Comparison of ENCODE assay signal across 25 cellular contexts in genomic region chr5:118533166-118533565, GRCh38.
"Had no signal": no experiment of that assay in that cellular context is flagged by ENCODE, and none has a peak within 500 bp of the region (broad histone marks: within the 10 kb centered on the region; RNA-seq: fewer than 3 reads in every experiment).

No MANE protein-coding gene starts in this region.

- H3K27me3 ChIP-seq: ascending aorta, Peyer's patch had no signal

- ATAC-seq: activated naive CD4-positive, alpha-beta T cell treated with anti-CD3 and anti-CD28 coated beads, Interleukin-2, amount 50 U/mL, for 72 hours; activated naive CD8-positive, alpha-beta T cell treated with anti-CD3 and anti-CD28 coated beads, Interleukin-2, amount 50 U/mL, for 24 hours; activated T-cell treated with anti-CD3 and anti-CD28 coated beads, Interleukin-2, amount 50 U/mL, for 4 hours; WTC11 had no signal

- H3K9me3 Mint-ChIP-seq: activated CD4-positive, alpha-beta memory T cell treated with anti-CD3 and anti-CD28 coated beads for 36 hours; activated CD4-positive, alpha-beta T cell treated with anti-CD3 and anti-CD28 coated beads, Interleukin-2, amount 10 ng/mL, durations not matched to agents 7 days and 5 days; T-helper 1 cell treated with Interleukin-12 subunit alpha and Interleukin-12 subunit beta and Interleukin-4 antibody, amounts not matched to agents 30 μg/mL and 1 μg/mL, for 36 hours had no signal

- H3K9me3 ChIP-seq: ascending aorta, Peyer's patch had no signal

- H3K36me3 ChIP-seq: ascending aorta, Peyer's patch had no signal

- H3K4me3 Mint-ChIP-seq: activated CD4-positive, alpha-beta memory T cell treated with anti-CD3 and anti-CD28 coated beads for 36 hours; activated CD4-positive, alpha-beta T cell treated with anti-CD3 and anti-CD28 coated beads, Interleukin-2, amount 10 ng/mL, durations not matched to agents 7 days and 5 days; activated naive CD8-positive, alpha-beta T cell treated with anti-CD3 and anti-CD28 coated beads, Interleukin-2, amount 50 U/mL, for 24 hours; activated T-cell treated with anti-CD3 and anti-CD28 coated beads, Interleukin-2, amount 50 U/mL, for 4 hours; T-helper 1 cell treated with Interleukin-12 subunit alpha and Interleukin-12 subunit beta and Interleukin-4 antibody, amounts not matched to agents 30 μg/mL and 1 μg/mL, for 36 hours; WTC11 had no signal

- DNase-seq: activated CD4-positive, alpha-beta memory T cell treated with anti-CD3 and anti-CD28 coated beads for 36 hours; activated CD4-positive, alpha-beta T cell treated with anti-CD3 and anti-CD28 coated beads, Interleukin-2, amount 10 ng/mL, durations not matched to agents 7 days and 5 days; activated CD4-positive, CD25-positive, alpha-beta regulatory T cell treated with anti-CD3 and anti-CD28 coated beads, Interleukin-2, amount 50 U/mL, for 72 hours; activated CD8-positive, alpha-beta memory T cell treated with anti-CD3 and anti-CD28 coated beads for 24 hours; activated effector memory CD4-positive, alpha-beta T cell treated with anti-CD3 and anti-CD28 coated beads, Interleukin-2, amount 50 U/mL, for 16 hours; activated naive CD4-positive, alpha-beta T cell treated with Interleukin-2 at 50 U/mL for 16 hours; activated naive CD8-positive, alpha-beta T cell treated with anti-CD3 and anti-CD28 coated beads, Interleukin-2, amount 50 U/mL, for 24 hours; activated T-cell treated with anti-CD3 and anti-CD28 coated beads, Interleukin-2, amount 50 U/mL, for 4 hours; amniotic stem cell; central memory CD4-positive, alpha-beta T cell; IMR-90; KBM-7; NCI-H1092; NCI-H1417 treated with DMSO at 0.1 percent for 48 hours; NCI-H1694; NCI-H2029; NCI-H345; NCI-H510A; NCI-H69; Peyer's patch; SHP77 treated with DMSO at 0.1 percent for 48 hours had no signal

- H3K27me3 Mint-ChIP-seq: activated CD4-positive, alpha-beta memory T cell treated with anti-CD3 and anti-CD28 coated beads for 36 hours; activated CD4-positive, alpha-beta T cell treated with anti-CD3 and anti-CD28 coated beads, Interleukin-2, amount 10 ng/mL, durations not matched to agents 7 days and 5 days; activated naive CD8-positive, alpha-beta T cell treated with anti-CD3 and anti-CD28 coated beads, Interleukin-2, amount 50 U/mL, for 24 hours had no signal

- H3K36me3 Mint-ChIP-seq: activated CD4-positive, alpha-beta memory T cell treated with anti-CD3 and anti-CD28 coated beads for 36 hours; activated naive CD4-positive, alpha-beta T cell treated with anti-CD3 and anti-CD28 coated beads, Interleukin-2, amount 50 U/mL, for 72 hours; WTC11 had no signal

- H3K4me3 ChIP-seq: ascending aorta, Peyer's patch had no signal

- H3K27ac ChIP-seq: ascending aorta, Peyer's patch had no signal

- H3K4me1 ChIP-seq: ascending aorta, Peyer's patch had no signal

- H3K4me1 Mint-ChIP-seq: activated CD4-positive, alpha-beta T cell treated with anti-CD3 and anti-CD28 coated beads, Interleukin-2, amount 10 ng/mL, durations not matched to agents 7 days and 5 days had no signal

- H3K27ac Mint-ChIP-seq: activated CD4-positive, alpha-beta memory T cell treated with anti-CD3 and anti-CD28 coated beads for 36 hours; activated CD4-positive, alpha-beta T cell treated with anti-CD3 and anti-CD28 coated beads, Interleukin-2, amount 10 ng/mL, durations not matched to agents 7 days and 5 days; activated naive CD4-positive, alpha-beta T cell treated with anti-CD3 and anti-CD28 coated beads, Interleukin-2, amount 50 U/mL, for 72 hours; activated naive CD8-positive, alpha-beta T cell treated with anti-CD3 and anti-CD28 coated beads, Interleukin-2, amount 50 U/mL, for 24 hours; T-helper 1 cell treated with Interleukin-12 subunit alpha and Interleukin-12 subunit beta and Interleukin-4 antibody, amounts not matched to agents 30 μg/mL and 1 μg/mL, for 36 hours; WTC11 had no signal
